ENCODE assay signal across 19 cellular contexts in the genomic region with DNA sequence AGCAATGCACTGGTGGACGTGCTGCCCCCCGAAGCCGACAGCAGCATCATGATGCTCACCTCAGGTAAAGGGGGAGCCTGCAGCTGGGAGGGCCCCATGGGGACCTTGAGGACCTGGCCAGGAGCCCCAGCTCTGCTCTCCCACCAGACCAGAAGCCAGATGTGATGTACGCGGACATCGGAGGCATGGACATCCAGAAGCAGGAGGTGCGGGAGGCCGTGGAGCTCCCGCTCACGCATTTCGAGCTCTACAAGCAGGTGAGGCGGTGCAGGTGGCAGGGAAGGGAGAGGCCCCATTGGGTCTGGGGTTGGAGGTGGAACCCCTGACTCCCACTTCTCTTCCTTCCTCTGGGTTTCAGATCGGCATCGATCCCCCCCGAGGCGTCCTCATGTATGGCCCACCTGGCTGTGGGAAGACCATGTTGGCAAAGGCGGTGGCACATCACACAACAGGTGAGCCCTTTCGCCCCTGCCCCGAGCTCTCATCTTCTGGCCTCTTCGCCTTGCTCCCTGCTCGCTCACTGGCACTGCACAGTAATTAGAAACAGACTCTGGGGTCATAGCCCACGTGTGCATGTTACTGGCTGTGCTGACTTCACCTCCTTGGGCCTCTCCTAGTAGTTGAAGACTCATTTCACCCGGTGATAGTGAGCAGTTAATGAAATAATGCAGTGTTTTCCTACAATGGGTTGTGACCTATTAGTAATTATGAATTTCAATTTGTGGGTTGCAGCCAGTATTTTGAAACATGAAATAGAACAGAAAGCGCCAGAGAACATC. TPM values are rescaled to one million over a fixed set of nuclear protein-coding genes. Genes with fewer than 3 reads are reported as not detected.
A peak's percentile ranks its signal among the peaks of the same experiment; 100 is the strongest.
DNase-seq lines count a peak whose midpoint lies in the region; ATAC-seq, FAIRE-seq and TF ChIP-seq lines count a peak whose summit lies in the region.
"Had no signal": no experiment of that assay in that cellular context is flagged by ENCODE, and none has a peak within 500 bp of the region (broad histone marks: within the 10 kb centered on the region; RNA-seq: fewer than 3 reads in every experiment).

No MANE protein-coding gene starts in this region.

- DNase-seq in HepG2 (ENCODE audit: low spot score) (no peak), right lobe of liver (no peak), colonic mucosa (peak; percentile 15), osteocyte (ENCODE audit: extremely low spot score, unreplicated experiment) (peak; percentile 79), heart right ventricle (no peak)
- no peak for DNase-seq in activated T-helper 2 cell treated with anti-CD3 and anti-CD28 coated beads, Interferon-gamma antibody, Interleukin-2, Interleukin-4, amounts not matched to agents 10 μg/mL and 5 μg/mL and 100 μg/mL, durations not matched to agents 14 hours and 24 hours and 36 hours (ENCODE audit: low spot score)
- DNase-seq: DND-41, HCEC 1CT, KBM-7, NCI-H1436, NCI-H2029 treated with DMSO at 0.1 percent for 48 hours, NCI-H2171 treated with DMSO at 0.1 percent for 48 hours, NCI-H446 treated with DMSO at 0.1 percent for 48 hours, NCI-H748 treated with DMSO at 0.1 percent for 48 hours, RPMI8226 had no signal

- H3K4me3 Mint-ChIP-seq in osteocyte (ENCODE audit: unreplicated experiment), result no peak overlapping the region
- no peak overlapping the region for H3K4me3 Mint-ChIP-seq in activated T-helper 2 cell treated with anti-CD3 and anti-CD28 coated beads, Interferon-gamma antibody, Interleukin-2, Interleukin-4, amounts not matched to agents 10 μg/mL and 5 μg/mL and 100 μg/mL, durations not matched to agents 14 hours and 24 hours and 36 hours (ENCODE audit: low read depth)

- H3K9ac ChIP-seq in HepG2 (ENCODE audit: insufficient read depth, low read depth, low read length), result no peak overlapping the region
- H3K9ac ChIP-seq in colonic mucosa (ENCODE audit: low read depth in 2 of 2, low read length in 2 of 2), result no peak overlapping the region
- H3K9ac ChIP-seq: BLaER1 had no signal

- intact Hi-C loops in HepG2 (cut with micrococcal nuclease; ENCODE audit: unreplicated experiment) (no loop called here), right lobe of liver (cut with DNase I) (no loop called here), colonic mucosa (cut with DNase I) (no loop called here), heart right ventricle (cut with DNase I) (loop anchor here in 3 of 10 donors (5.0 kb wide), 2 partner anchors 127 to 182 kb away; partner anchors contain the start of gene FBL (in 1 of the 3))
- intact Hi-C loops in activated T-helper 2 cell treated with anti-CD3 and anti-CD28 coated beads, Interferon-gamma antibody, Interleukin-2, Interleukin-4, amounts not matched to agents 10 μg/mL and 5 μg/mL and 100 μg/mL, durations not matched to agents 14 hours and 24 hours and 36 hours (cut with micrococcal nuclease), result loop anchor here (5.0 kb wide), 1 partner anchor 142 kb away; the partner anchor contains the start of gene DYRK1B

- CTCF ChIA-PET in HepG2 (lab: Yijun Ruan, JAX; ENCODE audit: low intra/inter-chr PET ratio, low total read pairs), result no interaction called here

- no peak for TF ChIP-seq RAD21 in HepG2 (CRISPR knock-in tag; IDR thresholded peaks at IDR 0.05)

- no peaks in the 10 kb centered on the region for H3K9me3 ChIP-seq in HepG2 (ENCODE audit: low read length)
- H3K9me3 ChIP-seq in right lobe of liver, result no peaks in the 10 kb centered on the region
- H3K9me3 ChIP-seq in colonic mucosa, result no peaks in the 10 kb centered on the region
- H3K9me3 ChIP-seq in heart right ventricle, result no peaks in the 10 kb centered on the region
- H3K9me3 ChIP-seq: BLaER1 had no signal

- no peak overlapping the region for H3K4me3 ChIP-seq in HepG2 (replicated peaks in 1 of 3; ENCODE audit: insufficient read depth in 1 of 3, low read depth in 2 of 3, low read length in 3 of 3)
- no peak overlapping the region for H3K4me3 ChIP-seq in right lobe of liver
- H3K4me3 ChIP-seq in colonic mucosa, result no peak overlapping the region
- H3K4me3 ChIP-seq in heart right ventricle, result no peak overlapping the region
- H3K4me3 ChIP-seq: BLaER1 had no signal

- in situ Hi-C loops in HepG2 (cut with HindIII; ENCODE audit: extremely low pct_ligation_motif_present, low pct_unique_long_range_greater_than_20kb), result loop anchor here (5.0 kb wide), 1 partner anchor 82 kb away; no protein-coding TSS in a partner anchor

- no peaks in the 10 kb centered on the region; a peak in 1 of 5 replicates for H3K27me3 ChIP-seq in HepG2 (ENCODE audit: control insufficient read depth in 1 of 2, insufficient read depth in 2 of 2, low read length in 2 of 2)
- no peaks in the 10 kb centered on the region for H3K27me3 ChIP-seq in right lobe of liver
- no peaks in the 10 kb centered on the region for H3K27me3 ChIP-seq in colonic mucosa
- H3K27me3 ChIP-seq in heart right ventricle, result no peaks in the 10 kb centered on the region
- H3K27me3 ChIP-seq: BLaER1 had no signal

- no peak for TF ChIP-seq EP300 in HepG2 (IDR thresholded peaks at IDR 0.05; ENCODE audit: low read depth in 2 of 2, low read length in 2 of 2)
- no peak for TF ChIP-seq EP300 in HepG2 (CRISPR knock-in tag; IDR thresholded peaks at IDR 0.05; ENCODE audit: borderline replicate concordance)

- H4K20me1 ChIP-seq in HepG2 (ENCODE audit: insufficient read depth, low read length), result no peaks in the 10 kb centered on the region

- peaks cover 21% of the 10 kb centered on the region for H3K79me2 ChIP-seq in HepG2 (ENCODE audit: insufficient read depth, low read length)

- H3K9me3 Mint-ChIP-seq in osteocyte (ENCODE audit: unreplicated experiment), result no peaks in the 10 kb centered on the region
- H3K9me3 Mint-ChIP-seq in activated T-helper 2 cell treated with anti-CD3 and anti-CD28 coated beads, Interferon-gamma antibody, Interleukin-2, Interleukin-4, amounts not matched to agents 10 μg/mL and 5 μg/mL and 100 μg/mL, durations not matched to agents 14 hours and 24 hours and 36 hours, result no peaks in the 10 kb centered on the region

- POLR2A ChIA-PET in HepG2 (lab: Yijun Ruan, JAX), result no interaction called here

- TF ChIP-seq POLR2A in HepG2 (IDR thresholded peaks at IDR 0.05; ENCODE audit: insufficient read depth in 1 of 2, low read depth in 2 of 2, low read length in 2 of 2) (no peak), right lobe of liver (IDR thresholded peaks at IDR 0.05) (no peak)

- H2AFZ ChIP-seq in HepG2 (ENCODE audit: low read length), result no peak overlapping the region

- no peak overlapping the region for H3K27ac ChIP-seq in HepG2 (ENCODE audit: extremely low read length, insufficient read depth, low read length)
- no peak overlapping the region for H3K27ac ChIP-seq in right lobe of liver
- no peak overlapping the region for H3K27ac ChIP-seq in colonic mucosa
- H3K27ac ChIP-seq in heart right ventricle, result no peak overlapping the region
- H3K27ac ChIP-seq: BLaER1 had no signal

- H3K36me3 ChIP-seq in HepG2 (replicated peaks in 1 of 2; ENCODE audit: control insufficient read depth in 1 of 2, insufficient read depth in 2 of 2, low read length in 2 of 2) (peaks cover 18 to 54% of the 10 kb centered on the region in 2 experiments), right lobe of liver (peaks cover 0 to 47% (median 23%) of the 10 kb centered on the region in 4 donors), colonic mucosa (peaks cover 17% of the 10 kb centered on the region), heart right ventricle (peaks cover 0 to 76% (median 45%) of the 10 kb centered on the region in 9 donors)

- no peaks in the 10 kb centered on the region for H3K27me3 Mint-ChIP-seq in osteocyte (ENCODE audit: unreplicated experiment)
- H3K27me3 Mint-ChIP-seq in activated T-helper 2 cell treated with anti-CD3 and anti-CD28 coated beads, Interferon-gamma antibody, Interleukin-2, Interleukin-4, amounts not matched to agents 10 μg/mL and 5 μg/mL and 100 μg/mL, durations not matched to agents 14 hours and 24 hours and 36 hours (ENCODE audit: low read depth), result no peaks in the 10 kb centered on the region

- TF ChIP-seq CTCF in HepG2 (CRISPR knock-in tag; IDR thresholded peaks at IDR 0.05) (no peak), right lobe of liver (IDR thresholded peaks at IDR 0.05) (no peak), colonic mucosa (IDR thresholded peaks at IDR 0.05) (no peak), osteocyte (IDR thresholded peaks at IDR 0.05) (no peak), heart right ventricle (IDR thresholded peaks at IDR 0.05) (no peak)

- H3K4me1 ChIP-seq in HepG2 (ENCODE audit: insufficient read depth, low read length), result peaks cover 26% of the 10 kb centered on the region
- H3K4me1 ChIP-seq in right lobe of liver, result peaks cover 0 to 11% (median 4%) of the 10 kb centered on the region in 4 donors
- peaks cover 15% of the 10 kb centered on the region for H3K4me1 ChIP-seq in colonic mucosa
- H3K4me1 ChIP-seq in heart right ventricle, result peaks cover 8 to 30% (median 16%) of the 10 kb centered on the region in 9 donors

- no TSS peak for BruUV-seq in HepG2 (replicated peaks; lab: Mats Ljungman, UMichigan)

- H3K4me2 ChIP-seq in HepG2 (ENCODE audit: low read depth, low read length), result no peak overlapping the region
- H3K4me2 ChIP-seq: BLaER1 had no signal

- no peak overlapping the region for H3K27ac Mint-ChIP-seq in osteocyte (ENCODE audit: unreplicated experiment)
- no peak overlapping the region for H3K27ac Mint-ChIP-seq in activated T-helper 2 cell treated with anti-CD3 and anti-CD28 coated beads, Interferon-gamma antibody, Interleukin-2, Interleukin-4, amounts not matched to agents 10 μg/mL and 5 μg/mL and 100 μg/mL, durations not matched to agents 14 hours and 24 hours and 36 hours

- H3K4me1 Mint-ChIP-seq in osteocyte (ENCODE audit: unreplicated experiment), result peaks cover 20% of the 10 kb centered on the region
- H3K4me1 Mint-ChIP-seq in activated T-helper 2 cell treated with anti-CD3 and anti-CD28 coated beads, Interferon-gamma antibody, Interleukin-2, Interleukin-4, amounts not matched to agents 10 μg/mL and 5 μg/mL and 100 μg/mL, durations not matched to agents 14 hours and 24 hours and 36 hours (ENCODE audit: low read depth), result peaks cover 25% of the 10 kb centered on the region

- no peak for FAIRE-seq in HepG2 (lab: Jason Lieb, UNC)
- FAIRE-seq: A204.1, G401.6 had no signal

- no peak for ATAC-seq in HepG2
- ATAC-seq in right lobe of liver, result no peak
- no peak for ATAC-seq in GM19452 (IDR thresholded peaks at IDR 0.05; ENCODE audit: unreplicated experiment)
- no peak for ATAC-seq in heart right ventricle

- WGBS in HepG2 (ENCODE audit: low lambda C conversion rate), result 90% methylated on average over 22 of the region's 24 CpGs
- 93% methylated on average over 6 of the region's 24 CpGs for WGBS in right lobe of liver (ENCODE audit: insufficient coverage, low coverage, low lambda C conversion rate, missing lambda C conversion rate)
- WGBS in heart right ventricle, 2 donors, result 93 to 95% methylated on average over 24 of the region's 24 CpGs

- peaks cover 37% of the 10 kb centered on the region for H3K36me3 Mint-ChIP-seq in osteocyte (ENCODE audit: unreplicated experiment)
- H3K36me3 Mint-ChIP-seq in activated T-helper 2 cell treated with anti-CD3 and anti-CD28 coated beads, Interferon-gamma antibody, Interleukin-2, Interleukin-4, amounts not matched to agents 10 μg/mL and 5 μg/mL and 100 μg/mL, durations not matched to agents 14 hours and 24 hours and 36 hours (ENCODE audit: low read depth), result peaks cover 72% of the 10 kb centered on the region

RNA-seq across cellular contexts. Expression of gene PSMC4, which starts 3.6 kb away (rescaled TPM):
- total RNA-seq in HepG2 (2016; rRNA removed; fragmentation: Illumina TruSeq; extraction: Trizol) (160 and 194 TPM in 2 replicates), right lobe of liver (100 to 1,000 TPM in 1 of 6 experiments, 10 to 100 TPM in 5; 40.0 to 106 (median 52.5) TPM), colonic mucosa (100 to 1,000 TPM in 1 of 2 donors, 10 to 100 TPM in 1; 87.3 to 143 TPM), osteocyte (85.6 and 88.2 TPM in 2 replicates), heart right ventricle (10 to 100 TPM; 64.1 to 86.5 (median 78.1) TPM)
- 22.9 and 24.6 TPM in 2 replicates for total RNA-seq in HepG2 (2016; cell fraction: cytosol; rRNA removed; fragmentation: Illumina TruSeq; extraction: Trizol; ENCODE audit: low read depth)
- 157 and 198 TPM in 2 replicates for total RNA-seq in HepG2 (2016; cell fraction: insoluble cytoplasmic fraction; rRNA removed; fragmentation: Illumina TruSeq; extraction: Trizol)
- 34.1 and 34.4 TPM in 2 replicates for total RNA-seq in HepG2 (2016; cell fraction: membrane; rRNA removed; fragmentation: Illumina TruSeq; extraction: Trizol)
- 67.9 and 75.8 TPM in 2 replicates for total RNA-seq in HepG2 (2016; cell fraction: nucleus; rRNA removed; fragmentation: Illumina TruSeq; extraction: Trizol)
- polyA plus RNA-seq in HepG2 (2011; rRNA removed) (49.9 and 62.6 TPM in 2 replicates), heart right ventricle (100 to 1,000 TPM in 1 of 2 donors, 10 to 100 TPM in 1; 81.9 to 111 TPM)
- 45.6 and 54.0 TPM in 2 replicates for polyA plus RNA-seq in HepG2 (2011; cell fraction: cytosol; rRNA removed)
- 95.1 and 104 TPM in 2 replicates for polyA plus RNA-seq in HepG2 (2011; cell fraction: nucleus; rRNA removed)
- polyA plus RNA-seq in HepG2 (2012), result 67.0 and 85.8 TPM in 2 replicates
- 22.3 and 25.6 TPM in 2 replicates for polyA plus RNA-seq in HepG2 (2016; cell fraction: cytosol; fragmentation: Illumina TruSeq; extraction: Trizol; ENCODE audit: low read depth)
- polyA plus RNA-seq in HepG2 (2016; cell fraction: insoluble cytoplasmic fraction; fragmentation: Illumina TruSeq; extraction: Trizol; ENCODE audit: low read depth), result 207 and 220 TPM in 2 replicates
- 26.5 and 31.5 TPM in 2 replicates for polyA plus RNA-seq in HepG2 (2016; cell fraction: membrane; fragmentation: Illumina TruSeq; extraction: Trizol; ENCODE audit: low read depth)
- polyA plus RNA-seq in HepG2 (2016; cell fraction: nucleus; fragmentation: Illumina TruSeq; extraction: Trizol; ENCODE audit: insufficient read depth, low read depth), result 112 and 115 TPM in 2 replicates
- polyA minus RNA-seq in HepG2 (2011; rRNA and poly(A)+ RNA removed; ENCODE audit: low replicate concordance), result 51.8 and 59.0 TPM in 2 replicates
- 28.8 and 34.9 TPM in 2 replicates for polyA minus RNA-seq in HepG2 (2011; cell fraction: cytosol; rRNA and poly(A)+ RNA removed)
- 20.9 and 24.9 TPM in 2 replicates for polyA minus RNA-seq in HepG2 (2011; cell fraction: nucleus; rRNA and poly(A)+ RNA removed)
- total RNA-seq in activated T-helper 2 cell treated with anti-CD3 and anti-CD28 coated beads, Interferon-gamma antibody, Interleukin-2, Interleukin-4, amounts not matched to agents 10 μg/mL and 5 μg/mL and 100 μg/mL, durations not matched to agents 14 hours and 24 hours and 36 hours, result 169 and 174 TPM in 2 replicates

RNA-seq across cellular contexts. Expression of gene ZNF546, which starts 22.3 kb away (rescaled TPM):
- total RNA-seq in HepG2 (2016; rRNA removed; fragmentation: Illumina TruSeq; extraction: Trizol) (4.1 and 6.0 TPM in 2 replicates), right lobe of liver (1 to 10 TPM; 1.5 to 5.4 (median 3.5) TPM), colonic mucosa (1 to 10 TPM; 1.1 to 1.3 TPM), osteocyte (5.6 and 7.3 TPM in 2 replicates), heart right ventricle (10 to 100 TPM in 5 of 10 donors, 1 to 10 TPM in 5; 5.7 to 13.5 (median 8.9) TPM)
- 0.18 and 0.20 TPM in 2 replicates for total RNA-seq in HepG2 (2016; cell fraction: cytosol; rRNA removed; fragmentation: Illumina TruSeq; extraction: Trizol; ENCODE audit: low read depth)
- total RNA-seq in HepG2 (2016; cell fraction: insoluble cytoplasmic fraction; rRNA removed; fragmentation: Illumina TruSeq; extraction: Trizol), result 4.6 and 6.1 TPM in 2 replicates
- 1.4 and 2.4 TPM in 2 replicates for total RNA-seq in HepG2 (2016; cell fraction: membrane; rRNA removed; fragmentation: Illumina TruSeq; extraction: Trizol)
- 6.4 and 7.1 TPM in 2 replicates for total RNA-seq in HepG2 (2016; cell fraction: nucleus; rRNA removed; fragmentation: Illumina TruSeq; extraction: Trizol)
- polyA plus RNA-seq in HepG2 (2011; rRNA removed) (2.2 and 2.5 TPM in 2 replicates), heart right ventricle (1 to 10 TPM in 1 of 2 donors, under 1 TPM in 1; 0.72 to 4.8 TPM)
- polyA plus RNA-seq in HepG2 (2011; cell fraction: cytosol; rRNA removed), result 0.74 and 1.4 TPM in 2 replicates
- 2.0 and 2.9 TPM in 2 replicates for polyA plus RNA-seq in HepG2 (2011; cell fraction: nucleus; rRNA removed)
- 1.3 and 2.1 TPM in 2 replicates for polyA plus RNA-seq in HepG2 (2012)
- polyA plus RNA-seq in HepG2 (2016; cell fraction: cytosol; fragmentation: Illumina TruSeq; extraction: Trizol; ENCODE audit: low read depth), result 0.05 and 0.28 TPM in 2 replicates
- polyA plus RNA-seq in HepG2 (2016; cell fraction: insoluble cytoplasmic fraction; fragmentation: Illumina TruSeq; extraction: Trizol; ENCODE audit: low read depth), result 2.7 and 2.8 TPM in 2 replicates
- polyA plus RNA-seq in HepG2 (2016; cell fraction: membrane; fragmentation: Illumina TruSeq; extraction: Trizol; ENCODE audit: low read depth), result 0.25 and 0.58 TPM in 2 replicates
- 6.0 and 6.4 TPM in 2 replicates for polyA plus RNA-seq in HepG2 (2016; cell fraction: nucleus; fragmentation: Illumina TruSeq; extraction: Trizol; ENCODE audit: insufficient read depth, low read depth)
- polyA minus RNA-seq in HepG2 (2011; rRNA and poly(A)+ RNA removed; ENCODE audit: low replicate concordance), result 4.0 and 5.1 TPM in 2 replicates
- polyA minus RNA-seq in HepG2 (2011; cell fraction: cytosol; rRNA and poly(A)+ RNA removed), result 1.8 and 2.4 TPM in 2 replicates
- 14.5 and 15.5 TPM in 2 replicates for polyA minus RNA-seq in HepG2 (2011; cell fraction: nucleus; rRNA and poly(A)+ RNA removed)
- total RNA-seq in activated T-helper 2 cell treated with anti-CD3 and anti-CD28 coated beads, Interferon-gamma antibody, Interleukin-2, Interleukin-4, amounts not matched to agents 10 μg/mL and 5 μg/mL and 100 μg/mL, durations not matched to agents 14 hours and 24 hours and 36 hours, result 4.6 and 5.2 TPM in 2 replicates

RNA-seq across cellular contexts. Expression of gene FCGBP, which starts 40.1 kb away (rescaled TPM):
- 7.0 and 7.2 TPM in 2 replicates for total RNA-seq in HepG2 (2016; rRNA removed; fragmentation: Illumina TruSeq; extraction: Trizol)
- 1.8 and 1.9 TPM in 2 replicates for total RNA-seq in HepG2 (2016; cell fraction: cytosol; rRNA removed; fragmentation: Illumina TruSeq; extraction: Trizol; ENCODE audit: low read depth)
- total RNA-seq in HepG2 (2016; cell fraction: insoluble cytoplasmic fraction; rRNA removed; fragmentation: Illumina TruSeq; extraction: Trizol), result 4.6 and 6.9 TPM in 2 replicates
- total RNA-seq in HepG2 (2016; cell fraction: membrane; rRNA removed; fragmentation: Illumina TruSeq; extraction: Trizol), result 2.4 and 3.0 TPM in 2 replicates
- total RNA-seq in HepG2 (2016; cell fraction: nucleus; rRNA removed; fragmentation: Illumina TruSeq; extraction: Trizol), result 8.3 and 8.8 TPM in 2 replicates
- polyA plus RNA-seq in HepG2 (2011; rRNA removed), result 1.3 and 2.4 TPM in 2 replicates
- polyA plus RNA-seq in HepG2 (2011; cell fraction: cytosol; rRNA removed), result 1.5 and 2.4 TPM in 2 replicates
- polyA plus RNA-seq in HepG2 (2011; cell fraction: nucleus; rRNA removed), result 5.0 and 8.4 TPM in 2 replicates
- polyA plus RNA-seq in HepG2 (2012), result 3.0 and 7.8 TPM in 2 replicates
- 0.46 and 0.49 TPM in 2 replicates for polyA plus RNA-seq in HepG2 (2016; cell fraction: cytosol; fragmentation: Illumina TruSeq; extraction: Trizol; ENCODE audit: low read depth)
- polyA plus RNA-seq in HepG2 (2016; cell fraction: insoluble cytoplasmic fraction; fragmentation: Illumina TruSeq; extraction: Trizol; ENCODE audit: low read depth), result 4.1 and 5.1 TPM in 2 replicates
- polyA plus RNA-seq in HepG2 (2016; cell fraction: membrane; fragmentation: Illumina TruSeq; extraction: Trizol; ENCODE audit: low read depth), result 0.69 and 0.85 TPM in 2 replicates
- 7.5 and 8.1 TPM in 2 replicates for polyA plus RNA-seq in HepG2 (2016; cell fraction: nucleus; fragmentation: Illumina TruSeq; extraction: Trizol; ENCODE audit: insufficient read depth, low read depth)
- polyA minus RNA-seq in HepG2 (2011; rRNA and poly(A)+ RNA removed; ENCODE audit: low replicate concordance), result 0.49 and 29.4 TPM in 2 replicates
- 4.5 and 5.8 TPM in 2 replicates for polyA minus RNA-seq in HepG2 (2011; cell fraction: cytosol; rRNA and poly(A)+ RNA removed)
- 8.8 and 9.8 TPM in 2 replicates for polyA minus RNA-seq in HepG2 (2011; cell fraction: nucleus; rRNA and poly(A)+ RNA removed)
- 10 to 100 TPM in 1 of 6 experiments, 1 to 10 TPM in 5; 3.8 to 31.6 (median 3.9) TPM for total RNA-seq in right lobe of liver
- total RNA-seq in colonic mucosa, result 1,000 to 10,000 TPM; 2,896 to 3,903 TPM
- 0.21 and 0.38 TPM in 2 replicates for total RNA-seq in osteocyte
- total RNA-seq in heart right ventricle, result 10 to 100 TPM in 2 of 10 donors, 1 to 10 TPM in 4, under 1 TPM in 4; 0.30 to 42.3 (median 1.9) TPM
- 1 to 10 TPM in 1 of 2 donors, under 1 TPM in 1; 0.74 to 1.2 TPM for polyA plus RNA-seq in heart right ventricle
- 2.4 and 2.5 TPM in 2 replicates for total RNA-seq in activated T-helper 2 cell treated with anti-CD3 and anti-CD28 coated beads, Interferon-gamma antibody, Interleukin-2, Interleukin-4, amounts not matched to agents 10 μg/mL and 5 μg/mL and 100 μg/mL, durations not matched to agents 14 hours and 24 hours and 36 hours

Comparison
In these comparisons a context has a peak if more than half of its experiments do, and no peak if none do; other contexts are left out.
1. DNase-seq: peak in colonic mucosa (single experiment) and osteocyte (single experiment); none in HepG2 (single experiment), right lobe of liver (0 of 3), heart right ventricle (0 of 2) and activated T-helper 2 cell treated with anti-CD3 and anti-CD28 coated beads, Interferon-gamma antibody, Interleukin-2, Interleukin-4, amounts not matched to agents 10 μg/mL and 5 μg/mL and 100 μg/mL, durations not matched to agents 14 hours and 24 hours and 36 hours (single experiment).
2. RNA of gene FCGBP, which starts 40.1 kb away (total RNA-seq): 2,896 to 3,903 TPM in colonic mucosa; 1.8 to 8.8 TPM in HepG2, 3.8 to 31.6 TPM in right lobe of liver, 2.4 to 2.5 TPM in activated T-helper 2 cell treated with anti-CD3 and anti-CD28 coated beads, Interferon-gamma antibody, Interleukin-2, Interleukin-4, amounts not matched to agents 10 μg/mL and 5 μg/mL and 100 μg/mL, durations not matched to agents 14 hours and 24 hours and 36 hours, 0.30 to 42.3 TPM in heart right ventricle and 0.21 to 0.38 TPM in osteocyte; every median in the first group is over 10 times any median in the second.